Comparison of ENCODE assay signal across 8 cellular contexts in the genomic region with DNA sequence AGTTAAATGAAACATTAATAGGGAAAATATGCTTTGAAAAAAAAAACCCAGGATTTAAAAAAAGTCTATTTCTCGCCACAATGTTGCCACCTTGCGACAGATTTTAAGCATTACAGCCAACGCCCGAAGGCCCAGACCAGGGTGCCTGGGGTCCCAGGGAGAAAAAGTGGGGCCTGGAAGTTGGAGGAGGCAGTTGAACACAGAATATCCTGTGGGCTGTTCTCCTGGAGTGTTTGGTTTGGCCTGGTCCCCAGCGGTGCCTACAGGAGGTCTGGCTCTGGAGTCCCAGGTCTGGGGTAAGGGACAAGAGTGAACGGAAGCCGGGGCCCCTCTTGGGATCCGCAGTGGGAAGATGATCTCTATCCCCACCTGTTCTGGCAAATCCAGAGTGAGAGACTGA. TPM values are rescaled to one million over a fixed set of nuclear protein-coding genes. Genes with fewer than 3 reads are reported as not detected.
A peak's percentile ranks its signal among the peaks of the same experiment; 100 is the strongest.
DNase-seq lines count a peak whose midpoint lies in the region; ATAC-seq and TF ChIP-seq lines count a peak whose summit lies in the region.

No MANE protein-coding gene starts in this region.

- POLR2A ChIA-PET in activated CD8-positive, alpha-beta T cell treated with anti-CD3 and anti-CD28 coated beads, Interleukin-2, amount 10 ng/mL, durations not matched to agents 7 days and 5 days (lab: Charles Lee), result interaction anchor here (0.5 to 0.8 kb wide), 2 partner anchors 316 to 333 kb away, joined by 3 read pairs; a partner anchor contains a TSS

- peaks cover 4% of the 10 kb centered on the region for H3K36me3 Mint-ChIP-seq in activated CD8-positive, alpha-beta T cell treated with anti-CD3 and anti-CD28 coated beads, Interleukin-2, amount 10 ng/mL, durations not matched to agents 7 days and 5 days (ENCODE audit: low read depth)

- DNase-seq in NCI-H2081 (lab: John Stamatoyannopoulos, UW), result peak; percentile 13 to 37
- no peak for DNase-seq in NCI-H2081 treated with DMSO at 0.1 percent for 48 hours (lab: John Stamatoyannopoulos, UW)
- peak; percentile 37 for DNase-seq in NCI-H1694 treated with DMSO at 0.1 percent for 48 hours (lab: John Stamatoyannopoulos, UW)
- peak; percentile 66 for DNase-seq in activated CD8-positive, alpha-beta T cell treated with anti-CD3 and anti-CD28 coated beads, Interleukin-2, amount 10 ng/mL, durations not matched to agents 7 days and 5 days
- DNase-seq in fibroblast of pulmonary artery (ENCODE audit: low read depth), result peak; percentile 61
- peak; percentile 40 to 56 for DNase-seq in psoas muscle

- H3K27ac ChIP-seq in psoas muscle, result no peak overlapping the region

- H3K27me3 Mint-ChIP-seq in activated CD8-positive, alpha-beta T cell treated with anti-CD3 and anti-CD28 coated beads, Interleukin-2, amount 10 ng/mL, durations not matched to agents 7 days and 5 days (ENCODE audit: low read depth), result peaks cover 58% of the 10 kb centered on the region

- H3K4me1 Mint-ChIP-seq in activated CD8-positive, alpha-beta T cell treated with anti-CD3 and anti-CD28 coated beads, Interleukin-2, amount 10 ng/mL, durations not matched to agents 7 days and 5 days (ENCODE audit: low read depth), result peaks cover 53% of the 10 kb centered on the region

- intact Hi-C loops in psoas muscle (cut with DNase I), result loop anchor here (1.0 to 10.0 kb wide), 4 partner anchors 314 to 382 kb away; a partner anchor contains a TSS

- peak overlapping the region; percentile 43 for H3K4me3 ChIP-seq in fibroblast of pulmonary artery (replicated peaks; ENCODE audit: low read depth, low read length)
- H3K4me3 ChIP-seq in psoas muscle, result peak overlapping the region; percentile 51

- CTCF ChIA-PET in activated CD8-positive, alpha-beta T cell treated with anti-CD3 and anti-CD28 coated beads, Interleukin-2, amount 10 ng/mL, durations not matched to agents 7 days and 5 days (lab: Charles Lee), result interaction anchor here (0.7 to 4.2 kb wide), 23 partner anchors 10 to 883 kb away, joined by 3 to 57 read pairs (median 4); a partner anchor contains a TSS

- TF ChIP-seq CTCF in fibroblast of pulmonary artery (IDR thresholded peaks at IDR 0.05; ENCODE audit: low read length, missing control alignments) (peak; percentile 73), psoas muscle (IDR thresholded peaks at IDR 0.05) (peak; percentile 85)

- no peak overlapping the region for H3K27ac Mint-ChIP-seq in activated CD8-positive, alpha-beta T cell treated with anti-CD3 and anti-CD28 coated beads, Interleukin-2, amount 10 ng/mL, durations not matched to agents 7 days and 5 days

- 1 to 27% (median 14%) methylated on average over 8 of the region's 8 CpGs for WGBS in psoas muscle, 3 donors

- peaks cover 0 to 39% (median 17%) of the 10 kb centered on the region in 3 donors for H3K27me3 ChIP-seq in psoas muscle (ENCODE audit: insufficient read depth in 3 of 3, low read length in 2 of 3)

- H3K4me3 Mint-ChIP-seq in activated CD8-positive, alpha-beta T cell treated with anti-CD3 and anti-CD28 coated beads, Interleukin-2, amount 10 ng/mL, durations not matched to agents 7 days and 5 days, result peak overlapping the region; percentile 66

- no peak for ATAC-seq in activated CD8-positive, alpha-beta T cell treated with anti-CD3 and anti-CD28 coated beads, Interleukin-2, amount 10 ng/mL, durations not matched to agents 7 days and 5 days
- ATAC-seq in psoas muscle, result no peak
- ATAC-seq in GM18909 (IDR thresholded peaks at IDR 0.05; ENCODE audit: poor library complexity, unreplicated experiment), result no peak
- ATAC-seq in GM21529 (IDR thresholded peaks at IDR 0.05; ENCODE audit: unreplicated experiment), result no peak

- no peaks in the 10 kb centered on the region for H3K9me3 Mint-ChIP-seq in activated CD8-positive, alpha-beta T cell treated with anti-CD3 and anti-CD28 coated beads, Interleukin-2, amount 10 ng/mL, durations not matched to agents 7 days and 5 days (ENCODE audit: insufficient read depth)

- no peaks in the 10 kb centered on the region for H3K36me3 ChIP-seq in psoas muscle (ENCODE audit: insufficient read depth in 1 of 2, low read depth in 1 of 2)

- peaks cover 22% of the 10 kb centered on the region for H3K4me1 ChIP-seq in psoas muscle

- H3K9me3 ChIP-seq in psoas muscle, result no peaks in the 10 kb centered on the region

RNA-seq across cellular contexts. Expression of a gene that starts 3.4 kb away (rescaled TPM):
- total RNA-seq in activated CD8-positive, alpha-beta T cell treated with anti-CD3 and anti-CD28 coated beads, Interleukin-2, amount 10 ng/mL, durations not matched to agents 7 days and 5 days, result not detected
- not detected for total RNA-seq in psoas muscle
- polyA plus RNA-seq in psoas muscle, result not detected

RNA-seq across cellular contexts. Expression of a gene that starts 11.2 kb away (rescaled TPM):
- under 1 TPM; 0.21 to 0.32 TPM for total RNA-seq in activated CD8-positive, alpha-beta T cell treated with anti-CD3 and anti-CD28 coated beads, Interleukin-2, amount 10 ng/mL, durations not matched to agents 7 days and 5 days
- under 1 TPM; 0.13 to 0.48 (median 0.29) TPM for total RNA-seq in psoas muscle
- under 1 TPM; 0.06 to 0.07 (median 0.06) TPM for polyA plus RNA-seq in psoas muscle
